ENCODE assay signal across 29 cellular contexts in the genomic region with DNA sequence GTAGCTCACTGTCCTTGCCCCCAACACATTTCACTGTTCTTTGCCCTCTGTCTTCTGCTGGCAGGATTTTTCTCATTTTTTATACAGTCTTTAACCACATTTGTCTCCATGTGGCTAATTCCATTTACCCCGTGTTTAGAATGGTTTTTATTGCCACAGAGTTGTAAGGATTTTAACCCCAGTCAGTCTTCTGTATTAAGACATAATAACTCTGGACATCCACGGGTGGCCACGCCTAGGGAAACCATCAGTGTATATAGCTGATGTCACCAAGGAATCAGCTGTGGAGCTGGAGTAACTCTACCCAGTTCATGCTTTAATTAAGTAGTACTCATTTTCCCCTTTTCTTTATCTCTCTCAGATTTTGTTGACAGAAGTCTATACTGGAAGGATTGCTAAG.
DNase-seq lines count a peak whose midpoint lies in the region; ATAC-seq and TF ChIP-seq lines count a peak whose summit lies in the region.
"Had no signal": no experiment of that assay in that cellular context is flagged by ENCODE, and none has a peak within 500 bp of the region (broad histone marks: within the 10 kb centered on the region; RNA-seq: fewer than 3 reads in every experiment).

No MANE protein-coding gene starts in this region.

- H3K36me3 Mint-ChIP-seq in chondrocyte (ENCODE audit: low read depth), result peaks cover 41% of the 10 kb centered on the region

- H2AK5ac ChIP-seq in mesenchymal stem cell (ENCODE audit: low read length, severe bottlenecking), result no peak overlapping the region

- TF ChIP-seq CTCF in AG10803 (conservative IDR thresholded peaks at IDR 0.05; ENCODE audit: low read length) (no peak), chondrocyte (IDR thresholded peaks at IDR 0.05) (no peak), tibial nerve (IDR thresholded peaks at IDR 0.05) (no peak)

- H2BK12ac ChIP-seq in mesenchymal stem cell (ENCODE audit: low read length in 2 of 2), result no peak overlapping the region

- peak overlapping the region; percentile 5 for H3K9ac ChIP-seq in mesenchymal stem cell (ENCODE audit: low read length)

- no peak overlapping the region for H3K4me3 Mint-ChIP-seq in chondrocyte (ENCODE audit: unreplicated experiment)
- H3K4me3 Mint-ChIP-seq: activated naive CD8-positive, alpha-beta T cell treated with anti-CD3 and anti-CD28 coated beads, Interleukin-2, amount 10 ng/mL, durations not matched to agents 7 days and 5 days; T-helper 1 cell treated with Interleukin-12 subunit alpha and Interleukin-12 subunit beta and Interleukin-4 antibody, amounts not matched to agents 30 μg/mL and 1 μg/mL, for 36 hours had no signal

- no peak overlapping the region for H3K4me2 ChIP-seq in mesenchymal stem cell (ENCODE audit: low read length, poor library complexity, severe bottlenecking)

- no peak overlapping the region for H4K91ac ChIP-seq in mesenchymal stem cell (ENCODE audit: low read length)

- peak; percentile 63 for DNase-seq in AG10803 (ENCODE audit: low read depth)
- DNase-seq in EH (ENCODE audit: low read depth), result peak; percentile 74
- DNase-seq in chondrocyte (ENCODE audit: low spot score), result no peak
- DNase-seq in mesenchymal stem cell, result no peak
- no peak for DNase-seq in GF-D8 (lab: John Stamatoyannopoulos, UW)
- DNase-seq in tibial nerve (ENCODE audit: low spot score in 2 of 2), result no peak
- DNase-seq: ACHN; activated CD4-positive, alpha-beta T cell treated with anti-CD3 and anti-CD28 coated beads, Interleukin-2, amount 50 U/mL, for 48 hours; activated effector memory CD4-positive, alpha-beta T cell treated with anti-CD3 and anti-CD28 coated beads, Interleukin-2, amount 50 U/mL, for 16 hours; activated naive CD8-positive, alpha-beta T cell treated with anti-CD3 and anti-CD28 coated beads, Interleukin-2, amount 10 ng/mL, durations not matched to agents 7 days and 5 days; BE2C; caudate nucleus; COR-L47; dermis blood vessel endothelial cell; hippocampal formation; Karpas-422; left cardiac atrium; NCI-H1417 treated with DMSO at 0.1 percent for 48 hours; NCI-H2081 treated with DMSO at 0.1 percent for 48 hours; NCI-H2227 treated with DMSO at 0.1 percent for 48 hours; ovary; Right ventricle myocardium superior; stimulated activated CD4-positive, alpha-beta T cell treated with anti-CD3 and anti-CD28 coated beads, Interleukin-2, amount 100 ng/mL, for 24 hours; tibial artery had no signal

- H2BK15ac ChIP-seq in mesenchymal stem cell (ENCODE audit: low read depth, poor library complexity, severe bottlenecking), result no peak overlapping the region

- H3K36me3 ChIP-seq in mesenchymal stem cell (ENCODE audit: control insufficient read depth in 1 of 2, insufficient read depth in 2 of 2, low read depth in 1 of 2, low read length in 2 of 2) (peaks cover 14 to 97% of the 10 kb centered on the region in 2 experiments), tibial nerve (peaks cover 5 to 65% (median 8%) of the 10 kb centered on the region in 3 donors)
- H3K36me3 ChIP-seq: BE2C, ovary had no signal

- H3K23ac ChIP-seq in mesenchymal stem cell (ENCODE audit: low read length in 2 of 2), result no peak overlapping the region

- no peak overlapping the region for H3K18ac ChIP-seq in mesenchymal stem cell (ENCODE audit: low read depth in 1 of 2, low read length in 2 of 2)

- no peak overlapping the region for H4K8ac ChIP-seq in mesenchymal stem cell (ENCODE audit: low read length)

- peaks cover 23% of the 10 kb centered on the region for H3K79me1 ChIP-seq in mesenchymal stem cell (replicated peaks; ENCODE audit: low read length, poor library complexity, severe bottlenecking)

- no peak overlapping the region for H2BK5ac ChIP-seq in mesenchymal stem cell (ENCODE audit: low read depth, low read length, poor library complexity, severe bottlenecking)

- peaks cover 6% of the 10 kb centered on the region for H3K4me1 ChIP-seq in mesenchymal stem cell (ENCODE audit: control insufficient read depth, insufficient read depth, low read depth, low read length)
- H3K4me1 ChIP-seq in tibial nerve, result peaks cover 0 to 6% (median under 1%) of the 10 kb centered on the region in 4 donors
- H3K4me1 ChIP-seq: BE2C had no signal

- no peak overlapping the region for H2AFZ ChIP-seq in mesenchymal stem cell (ENCODE audit: low read depth, low read length)

- H3K9me3 ChIP-seq in mesenchymal stem cell (ENCODE audit: control insufficient read depth, low read length) (no peaks in the 10 kb centered on the region), tibial nerve (no peaks in the 10 kb centered on the region)
- H3K9me3 ChIP-seq: BE2C, ovary, tibial artery had no signal

- TF ChIP-seq POLR2A in tibial nerve (IDR thresholded peaks at IDR 0.05), result no peak

- no peak for ATAC-seq in HG02623 (IDR thresholded peaks at IDR 0.05; ENCODE audit: unreplicated experiment)
- ATAC-seq: HCT116, left cardiac atrium, Panc1, SK-N-SH treated with all-trans-retinoic acid at 6 μM for 48 hours had no signal

- H3K27ac ChIP-seq in mesenchymal stem cell (ENCODE audit: low read length, poor library complexity, severe bottlenecking) (no peak overlapping the region), tibial nerve (peak overlapping the region in 2 of 4 donors; percentile 26 to 44)
- H3K27ac ChIP-seq: ovary, tibial artery had no signal

- no peak overlapping the region for H2BK120ac ChIP-seq in mesenchymal stem cell (ENCODE audit: low read depth, low read length)

- H3K27me3 ChIP-seq in mesenchymal stem cell (ENCODE audit: control insufficient read depth in 1 of 2, insufficient read depth in 1 of 2, low read length in 2 of 2) (no peaks in the 10 kb centered on the region), tibial nerve (no peaks in the 10 kb centered on the region)
- H3K27me3 ChIP-seq: BE2C, ovary, tibial artery had no signal

- H3K4me1 Mint-ChIP-seq in chondrocyte (ENCODE audit: low read depth), result peaks cover 44% of the 10 kb centered on the region

- H3K4ac ChIP-seq in mesenchymal stem cell (ENCODE audit: low read depth in 1 of 2, low read length in 2 of 2), result no peak overlapping the region

- H3K27ac Mint-ChIP-seq in chondrocyte (ENCODE audit: unreplicated experiment), result peak overlapping the region; percentile 15
- H3K27ac Mint-ChIP-seq: activated naive CD8-positive, alpha-beta T cell treated with anti-CD3 and anti-CD28 coated beads, Interleukin-2, amount 10 ng/mL, durations not matched to agents 7 days and 5 days; T-helper 1 cell treated with Interleukin-12 subunit alpha and Interleukin-12 subunit beta and Interleukin-4 antibody, amounts not matched to agents 30 μg/mL and 1 μg/mL, for 36 hours had no signal

- H3K14ac ChIP-seq in mesenchymal stem cell (ENCODE audit: low read length in 2 of 2), result no peak overlapping the region

- no peak for TF ChIP-seq EP300 in tibial nerve (IDR thresholded peaks at IDR 0.05)

- H3K4me3 ChIP-seq in AG10803 (ENCODE audit: low read length) (no peak overlapping the region), mesenchymal stem cell (ENCODE audit: insufficient read depth in 1 of 2, low read depth in 1 of 2, low read length in 2 of 2) (no peak overlapping the region), tibial nerve (no peak overlapping the region)
- H3K4me3 ChIP-seq: ovary, tibial artery had no signal

- WGBS in mesenchymal stem cell, result 89% methylated on average over 3 of the region's 3 CpGs
- 45 to 48% methylated on average over 3 of the region's 3 CpGs for WGBS in tibial nerve, 2 donors

- no peaks in the 10 kb centered on the region for H3K27me3 Mint-ChIP-seq in chondrocyte (ENCODE audit: low read depth)
- H3K27me3 Mint-ChIP-seq: activated naive CD8-positive, alpha-beta T cell treated with anti-CD3 and anti-CD28 coated beads, Interleukin-2, amount 10 ng/mL, durations not matched to agents 7 days and 5 days had no signal

- H3K9me3 Mint-ChIP-seq in chondrocyte (ENCODE audit: low read depth), result no peaks in the 10 kb centered on the region
- H3K9me3 Mint-ChIP-seq: activated naive CD8-positive, alpha-beta T cell treated with anti-CD3 and anti-CD28 coated beads, Interleukin-2, amount 10 ng/mL, durations not matched to agents 7 days and 5 days; T-helper 1 cell treated with Interleukin-12 subunit alpha and Interleukin-12 subunit beta and Interleukin-4 antibody, amounts not matched to agents 30 μg/mL and 1 μg/mL, for 36 hours had no signal

Comparison
In these comparisons a context has a peak if more than half of its experiments do, and no peak if none do; other contexts are left out.
1. DNase-seq: peak in AG10803 (single experiment) and EH (single experiment); none in chondrocyte (single experiment), mesenchymal stem cell (single experiment), GF-D8 (single experiment) and tibial nerve (0 of 2).